ENCODE assay signal across 8 cellular contexts in genomic region chr18:79678665-79679551, GRCh38. TPM values are rescaled to one million over a fixed set of nuclear protein-coding genes. Genes with fewer than 3 reads are reported as not detected.
DNase-seq lines count a peak whose midpoint lies in the region; ATAC-seq and TF ChIP-seq lines count a peak whose summit lies in the region.

No MANE protein-coding gene starts in this region.

- intact Hi-C loops in CD14-positive monocyte (cut with micrococcal nuclease): loop anchor here (5.0 to 10.0 kb wide), 3 partner anchors 284 to 614 kb away; partner anchors contain the start of genes ADNP2 (in 1 of the 2), ATP9B (in 1 of the 2) and NFATC1 (in 1 of the 2)

- peak overlapping the region; percentile 85 to 91 for H3K4me3 Mint-ChIP-seq in CD14-positive monocyte

- DNase-seq in CD14-positive monocyte (ENCODE audit: low spot score): peak; percentile 98
- peak; percentile 100 for DNase-seq in NCI-H748 (lab: John Stamatoyannopoulos, UW; ENCODE audit: unreplicated experiment)
- DNase-seq in activated CD4-positive, alpha-beta T cell treated with anti-CD3 and anti-CD28 coated beads, Interleukin-2, amount 50 U/mL, for 24 hours (ENCODE audit: low read depth in 1 of 2, low spot score in 1 of 2): peak; percentile 90 to 98
- peak; percentile 98 for DNase-seq in dedifferentiated amniotic fluid mesenchymal stem cell (ENCODE audit: extremely low spot score)
- peak; percentile 100 for DNase-seq in left kidney (ENCODE audit: low read depth, low spot score)
- peak; percentile 99 for DNase-seq in stimulated activated CD4-positive, alpha-beta T cell treated with anti-CD3 and anti-CD28 coated beads, Interleukin-1b, Interleukin-23, amount 100 ng/mL, for 48 hours

- H3K27ac Mint-ChIP-seq in CD14-positive monocyte: peak overlapping the region; percentile 96 to 99 (median 98)

- ATAC-seq in GM19395 (IDR thresholded peaks at IDR 0.05; ENCODE audit: unreplicated experiment) (peak; percentile 95), HG03558 (IDR thresholded peaks at IDR 0.05; ENCODE audit: extremely low read depth, unreplicated experiment) (peak; percentile 90)

- no peak for TF ChIP-seq CTCF in CD14-positive monocyte (IDR thresholded peaks at IDR 0.05)

- peaks cover 14 to 21% of the 10 kb centered on the region in 2 donors for H3K36me3 Mint-ChIP-seq in CD14-positive monocyte

- H3K4me1 Mint-ChIP-seq in CD14-positive monocyte: peaks cover 54% of the 10 kb centered on the region

- H3K9me3 Mint-ChIP-seq in CD14-positive monocyte: no peaks in the 10 kb centered on the region

- peaks cover 0 to 4% (median 0%) of the 10 kb centered on the region in 3 donors for H3K27me3 Mint-ChIP-seq in CD14-positive monocyte (ENCODE audit: low read depth in 3 of 3)

RNA-seq across cellular contexts. Expression of gene CTDP1, which starts 0.7 kb away (rescaled TPM):
- 1 to 10 TPM; 9.1 TPM for polyA plus RNA-seq in CD14-positive monocyte

Comparison
In these comparisons a context has a peak if more than half of its experiments do, and no peak if none do; other contexts are left out.
1. Peak in every context shown above with its lines: DNase-seq and ATAC-seq.